In the genomic region with DNA sequence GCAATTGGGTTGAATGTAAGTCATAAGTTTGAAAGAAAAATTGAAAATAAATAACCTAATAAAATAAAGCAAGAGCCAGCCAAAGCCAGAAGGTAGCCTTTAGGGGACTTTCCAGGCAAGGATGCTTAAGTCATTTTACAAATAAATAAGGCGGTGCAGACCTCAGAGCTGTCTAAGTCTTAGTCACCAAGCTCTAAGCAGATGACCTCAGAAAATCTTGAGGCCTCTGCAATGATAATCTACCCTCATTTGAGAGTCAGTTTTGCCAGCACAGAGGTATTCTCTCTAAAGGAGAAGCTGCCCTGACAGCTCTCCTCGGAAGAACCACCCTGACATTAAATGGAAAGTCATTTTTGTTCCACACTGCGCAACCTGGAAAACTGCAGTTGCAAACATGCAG, we compare ENCODE assay signal across 9 cellular contexts.
DNase-seq lines count a peak whose midpoint lies in the region; ATAC-seq, FAIRE-seq and TF ChIP-seq lines count a peak whose summit lies in the region.
"Had no signal": no experiment of that assay in that cellular context is flagged by ENCODE, and none has a peak within 500 bp of the region (broad histone marks: within the 10 kb centered on the region; RNA-seq: fewer than 3 reads in every experiment).

No MANE protein-coding gene starts in this region.

- no peaks in the 10 kb centered on the region for H3K9me3 ChIP-seq in endodermal cell (ENCODE audit: control insufficient read depth, low read length)

- H3K9me3 Mint-ChIP-seq in endodermal cell: peaks cover 23% of the 10 kb centered on the region

- no peak for FAIRE-seq in bronchial epithelial cell (lab: Jason Lieb, UNC)
- no peak for FAIRE-seq in urothelium cell line (lab: Jason Lieb, UNC)
- FAIRE-seq: keratinocyte had no signal

- H3K4me1 ChIP-seq in endodermal cell (ENCODE audit: control insufficient read depth, insufficient read depth, low read length): peaks cover 18% of the 10 kb centered on the region

- no peaks in the 10 kb centered on the region for H3K36me3 ChIP-seq in bronchial epithelial cell (ENCODE audit: control insufficient read depth, insufficient read depth, low read length)
- no peaks in the 10 kb centered on the region for H3K36me3 ChIP-seq in endodermal cell (ENCODE audit: control insufficient read depth, insufficient read depth, low read length)

- WGBS in endodermal cell (ENCODE audit: insufficient coverage in 1 of 2, insufficient read length in 1 of 2), 2 experiments: 63 to 94% methylated on average over 2 to 3 of the region's 3 CpGs

- H3K4me3 ChIP-seq in bronchial epithelial cell (ENCODE audit: low read depth, low read length): no peak overlapping the region
- H3K4me3 ChIP-seq in endodermal cell (ENCODE audit: low read length): no peak overlapping the region

- in situ Hi-C loops in Caki2 (cut with HindIII; ENCODE audit: low pct_unique_long_range_greater_than_20kb, low sequenced_read_pairs): no loop called here

- H3K27me3 Mint-ChIP-seq in endodermal cell (ENCODE audit: insufficient read depth): no peaks in the 10 kb centered on the region

- H3K27ac ChIP-seq in endodermal cell (ENCODE audit: low read depth, low read length): no peak overlapping the region

- DNase-seq in Caki2 (ENCODE audit: low read depth) (peak; percentile 10), bronchial epithelial cell (ENCODE audit: low read depth) (peak; percentile 67), NAMALWA (ENCODE audit: low spot score) (no peak), NCI-H524 (lab: John Stamatoyannopoulos, UW) (no peak), urothelium cell line (ENCODE audit: low spot score) (no peak), endodermal cell (no peak)

- peak; percentile 40 for ATAC-seq in GM19397 (IDR thresholded peaks at IDR 0.05; ENCODE audit: unreplicated experiment)
- ATAC-seq in HG03175 (IDR thresholded peaks at IDR 0.05; ENCODE audit: unreplicated experiment): peak; percentile 61

- no peak overlapping the region for H3K9ac ChIP-seq in endodermal cell (ENCODE audit: extremely low read depth, low read length, poor library complexity, severe bottlenecking)

- H3K27me3 ChIP-seq in bronchial epithelial cell (ENCODE audit: control insufficient read depth, insufficient read depth, low read length) (no peaks in the 10 kb centered on the region), endodermal cell (ENCODE audit: control insufficient read depth, insufficient read depth, low read length, poor library complexity, severe bottlenecking) (no peaks in the 10 kb centered on the region)

- no peak overlapping the region for H3K4me3 Mint-ChIP-seq in endodermal cell

- H3K27ac Mint-ChIP-seq in endodermal cell: no peak overlapping the region

- peaks cover 4% of the 10 kb centered on the region for H3K36me3 Mint-ChIP-seq in endodermal cell (ENCODE audit: low read depth)

- H3K4me1 Mint-ChIP-seq in endodermal cell: peaks cover 7% of the 10 kb centered on the region

- TF ChIP-seq CTCF in bronchial epithelial cell (IDR thresholded peaks at IDR 0.05; ENCODE audit: insufficient read depth, low read length, severe bottlenecking): no peak
- no peak for TF ChIP-seq CTCF in endodermal cell (conservative IDR thresholded peaks at IDR 0.05)

Comparison
In these comparisons a context has a peak if more than half of its experiments do, and no peak if none do; other contexts are left out.
1. DNase-seq: peak in Caki2 (single experiment) and bronchial epithelial cell (single experiment); none in NAMALWA (single experiment), NCI-H524 (0 of 2), urothelium cell line (single experiment) and endodermal cell (single experiment).